10 cellular contexts compared by ENCODE assay signal in the genomic region with DNA sequence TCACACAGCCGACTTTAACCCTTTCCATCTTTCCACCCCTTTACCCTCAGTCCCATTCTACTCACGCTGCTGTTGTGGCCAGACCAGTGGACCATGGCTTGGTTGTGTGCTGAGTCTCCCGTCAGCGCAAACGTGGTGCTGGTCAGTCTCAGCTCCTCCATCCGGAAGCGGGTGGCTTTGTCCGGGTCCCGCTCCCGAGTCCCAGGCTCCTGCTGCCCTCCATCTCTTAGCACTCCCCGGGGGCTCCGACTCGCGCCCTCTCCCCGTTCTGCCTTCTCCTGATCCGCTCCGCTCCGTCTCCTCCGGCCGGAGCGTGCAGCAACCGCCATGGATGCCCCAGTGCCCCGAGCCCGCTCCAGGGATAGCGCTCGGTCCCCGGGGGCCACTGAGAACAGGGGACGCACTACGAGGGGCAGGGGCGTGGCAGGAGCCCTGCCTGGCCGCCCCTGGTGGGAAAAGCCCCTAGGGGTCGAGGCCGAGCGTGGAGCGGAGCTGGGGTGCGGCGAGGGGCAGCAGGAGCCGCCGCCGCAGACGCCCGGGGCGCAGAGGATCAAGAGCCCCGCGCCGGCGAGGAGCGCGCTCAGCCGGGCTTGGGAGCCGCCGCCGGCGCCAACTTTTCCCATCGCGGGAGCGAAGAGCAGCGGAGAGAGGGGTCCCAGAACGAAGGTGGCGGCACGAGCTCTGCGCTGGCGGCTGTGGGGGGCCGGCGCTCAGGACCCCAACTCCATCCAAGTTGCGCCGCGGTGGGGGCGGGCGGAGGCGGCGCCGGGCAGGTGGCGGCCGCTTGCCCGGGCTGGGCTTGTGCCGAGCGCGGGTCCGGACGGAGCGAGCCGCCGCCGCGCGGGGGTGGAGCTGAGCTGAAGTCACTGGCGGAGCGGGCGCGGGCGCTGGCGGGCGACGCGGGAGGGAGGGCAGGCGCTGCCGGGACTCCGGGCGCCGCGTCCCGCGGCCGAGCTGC. TPM values are rescaled to one million over a fixed set of nuclear protein-coding genes. Genes with fewer than 3 reads are reported as not detected.
DNase-seq lines count a peak whose midpoint lies in the region; ATAC-seq and TF ChIP-seq lines count a peak whose summit lies in the region.
"Had no signal": no experiment of that assay in that cellular context is flagged by ENCODE, and none has a peak within 500 bp of the region (broad histone marks: within the 10 kb centered on the region; RNA-seq: fewer than 3 reads in every experiment).

A gene (minus strand): TSS at position 803 of the 958 bp plus-strand sequence.

- no peak within 1 kb of the TSS for H3K4me2 ChIP-seq in osteoblast (ENCODE audit: insufficient read depth, low read length)
- H3K4me2 ChIP-seq in PC-9 = no peak within 1 kb of the TSS

- H3F3A ChIP-seq in PC-9 (ENCODE audit: insufficient read depth, low read depth) = no peaks in the 10 kb centered on the region

- no peak within 1 kb of the TSS for H3K27ac ChIP-seq in osteoblast (ENCODE audit: low read depth, low read length)
- no peak within 1 kb of the TSS for H3K27ac ChIP-seq in PC-9

- ATAC-seq in left cardiac atrium = peak; percentile 63 to 87
- ATAC-seq: activated naive CD8-positive, alpha-beta T cell treated with anti-CD3 and anti-CD28 coated beads, Interleukin-2, amount 50 U/mL, for 24 hours; T-helper 17 cell had no signal

- H3K79me2 ChIP-seq in osteoblast (ENCODE audit: insufficient read depth, low read length) (no peaks in the 10 kb centered on the region), PC-9 (ENCODE audit: low read depth) (no peaks in the 10 kb centered on the region)

- H3K9me2 ChIP-seq in PC-9 (ENCODE audit: insufficient read depth) = no peaks in the 10 kb centered on the region

- no TSS peak for BruUV-seq in PC-9 (replicated peaks; lab: Mats Ljungman, UMichigan)

- POLR2A ChIA-PET in PC-9 (lab: Charles Lee; ENCODE audit: unreplicated experiment) = no interaction called here

- H3K4me1 ChIP-seq in osteoblast (ENCODE audit: insufficient read depth, low read length) (no peaks in the 10 kb centered on the region), PC-9 (replicated peaks; ENCODE audit: insufficient read depth) (no peaks in the 10 kb centered on the region)

- peak; percentile 36 for DNase-seq in Ammon's horn (ENCODE audit: low spot score)
- DNase-seq in SK-N-DZ (ENCODE audit: low spot score) = peak; percentile 54
- peak; percentile 53 for DNase-seq in left cardiac atrium
- DNase-seq in osteoblast (ENCODE audit: insufficient read length, low spot score, missing footprints) = peak; percentile 58
- no peak for DNase-seq in stimulated activated CD4-positive, alpha-beta T cell treated with anti-CD3 and anti-CD28 coated beads, Interleukin-4, amount 100 ng/mL, for 24 hours
- no peak for DNase-seq in PC-9
- no peak for DNase-seq in globus pallidus (ENCODE audit: low spot score)
- DNase-seq in SKM-1 (lab: John Stamatoyannopoulos, UW; ENCODE audit: unreplicated experiment) = no peak
- DNase-seq: activated naive CD8-positive, alpha-beta T cell treated with anti-CD3 and anti-CD28 coated beads, Interleukin-2, amount 50 U/mL, for 24 hours; T-helper 17 cell had no signal

- no peak within 1 kb of the TSS for H3K4me3 ChIP-seq in osteoblast (ENCODE audit: insufficient read depth, low read length)
- H3K4me3 ChIP-seq in PC-9 = no peak within 1 kb of the TSS

- CTCF ChIA-PET in PC-9 (lab: Charles Lee) = no interaction called here

- H4K20me1 ChIP-seq in osteoblast (ENCODE audit: insufficient read depth, low read length) = no peaks in the 10 kb centered on the region
- H4K20me1 ChIP-seq in PC-9 (ENCODE audit: insufficient read depth) = no peaks in the 10 kb centered on the region

- no peak within 1 kb of the TSS for H2AFZ ChIP-seq in osteoblast (ENCODE audit: low read length)
- no peak within 1 kb of the TSS for H2AFZ ChIP-seq in PC-9

- H3K27me3 ChIP-seq in osteoblast (ENCODE audit: insufficient read depth, low read length) (no peaks in the 10 kb centered on the region), PC-9 (ENCODE audit: insufficient read depth, low read depth) (no peaks in the 10 kb centered on the region)

- no peaks in the 10 kb centered on the region for H3K9me3 ChIP-seq in osteoblast (ENCODE audit: low read depth, low read length)
- no peaks in the 10 kb centered on the region for H3K9me3 ChIP-seq in PC-9 (ENCODE audit: insufficient read depth, low read depth)

- no peak for TF ChIP-seq CTCF in osteoblast (IDR thresholded peaks at IDR 0.05; ENCODE audit: extremely low read depth, low read depth, low read length)
- no peak for TF ChIP-seq CTCF in PC-9 (conservative IDR thresholded peaks at IDR 0.05)

- H3K36me3 ChIP-seq in osteoblast (ENCODE audit: insufficient read depth, low read length) (no peaks in the 10 kb centered on the region), PC-9 (ENCODE audit: low read depth) (no peaks in the 10 kb centered on the region)

- intact Hi-C loops in left cardiac atrium (cut with DNase I) (no loop called here), PC-9 (cut with micrococcal nuclease; ENCODE audit: unreplicated experiment) (no loop called here)

RNA-seq across cellular contexts. Expression of the gene that starts here (rescaled TPM):
- 26.3 and 26.7 TPM in 2 replicates for polyA plus RNA-seq in SK-N-DZ (2014; cell fraction: cytosol; rRNA removed)
- 51.1 and 87.2 TPM in 2 replicates for polyA plus RNA-seq in SK-N-DZ (2014; cell fraction: nucleus; rRNA removed)
- 1 to 10 TPM; 2.3 to 4.2 TPM for total RNA-seq in left cardiac atrium
- not detected in 2 replicates for total RNA-seq in osteoblast
- total RNA-seq in PC-9 (2021) = not detected in 2 replicates
- total RNA-seq: T-helper 17 cell had no signal

Comparison
In these comparisons a context has a peak if more than half of its experiments do, and no peak if none do; other contexts are left out.
1. Peak in DNase-seq in osteoblast; RNA of the gene not detected or under 1 TPM.
2. DNase-seq: peak in Ammon's horn (single experiment), SK-N-DZ (single experiment) and left cardiac atrium (single experiment); none in stimulated activated CD4-positive, alpha-beta T cell treated with anti-CD3 and anti-CD28 coated beads, Interleukin-4, amount 100 ng/mL, for 24 hours (single experiment), PC-9 (0 of 2), globus pallidus (single experiment) and SKM-1 (single experiment).